ENCODE assay signal across 24 cellular contexts in genomic region chr1:9424278-9424677, GRCh38.
"Had no signal": no experiment of that assay in that cellular context is flagged by ENCODE, and none has a peak within 500 bp of the region (broad histone marks: within the 10 kb centered on the region; RNA-seq: fewer than 3 reads in every experiment).

No MANE protein-coding gene starts in this region.

- H3K9ac ChIP-seq: neural progenitor cell had no signal

- H3K4me2 ChIP-seq: hepatocyte, neural progenitor cell had no signal

- H3K36me3 Mint-ChIP-seq: neural progenitor cell; stimulated activated memory B cell treated with anti-CD40 and anti-IgM and Interleukin-4, amounts not matched to agents 10 μg/mL and 1 μg/mL and 100 μg/mL, for 72 hours had no signal

- H3K79me2 ChIP-seq: hepatocyte had no signal

- H3K27ac Mint-ChIP-seq: dendritic cell treated with granulocyte-macrophage colony-stimulating factor and Interleukin-4, amounts not matched to agents 40 ng/mL and 50 ng/mL, for 4 days; neural progenitor cell; progenitor cell of endocrine pancreas; stimulated activated naive CD8-positive, alpha-beta T cell treated with anti-CD3 and anti-CD28 coated beads, Interleukin-15, Interleukin-2, amounts not matched to agents 100 ng/mL and 50 ng/mL, for 24 hours had no signal

- H3K4me3 Mint-ChIP-seq: dendritic cell treated with granulocyte-macrophage colony-stimulating factor and Interleukin-4, amounts not matched to agents 40 ng/mL and 50 ng/mL, for 4 days; neural progenitor cell; stimulated activated memory B cell treated with anti-CD40 and anti-IgM and Interleukin-4, amounts not matched to agents 10 μg/mL and 1 μg/mL and 100 μg/mL, for 72 hours; stimulated activated naive CD8-positive, alpha-beta T cell treated with anti-CD3 and anti-CD28 coated beads, Interleukin-15, Interleukin-2, amounts not matched to agents 100 ng/mL and 50 ng/mL, for 24 hours had no signal

- DNase-seq: cerebellar nuclear complex; esophagus squamous epithelium; foreskin fibroblast; head of caudate nucleus; left colon; mesendoderm; naive thymus-derived CD8-positive, alpha-beta T cell; nucleus accumbens; pancreas; right cardiac atrium; spleen; stimulated activated CD4-positive, alpha-beta T cell treated with anti-CD3 and anti-CD28 coated beads, Interleukin-15, amount 100 ng/mL, for 24 hours; stimulated activated CD4-positive, alpha-beta T cell treated with anti-CD3 and anti-CD28 coated beads, Interleukin-1b, Interleukin-23, amount 100 ng/mL, for 48 hours; stimulated activated CD4-positive, alpha-beta T cell treated with anti-CD3 and anti-CD28 coated beads, Interleukin-4, amount 100 ng/mL, for 24 hours; substantia nigra; transverse colon had no signal

- H3K9me3 ChIP-seq: esophagus squamous epithelium, gastroesophageal sphincter, pancreas, spleen, thoracic aorta, transverse colon had no signal

- H3K27me3 Mint-ChIP-seq: stimulated activated memory B cell treated with anti-CD40 and anti-IgM and Interleukin-4, amounts not matched to agents 10 μg/mL and 1 μg/mL and 100 μg/mL, for 72 hours had no signal

- H3K27ac ChIP-seq: esophagus squamous epithelium, gastroesophageal sphincter, hepatocyte, neural progenitor cell, pancreas, transverse colon had no signal

- H3K27me3 ChIP-seq: esophagus squamous epithelium, gastroesophageal sphincter, hepatocyte, neural progenitor cell, pancreas, transverse colon had no signal

- H2AFZ ChIP-seq: hepatocyte, neural progenitor cell had no signal

- H3K36me3 ChIP-seq: esophagus squamous epithelium, gastroesophageal sphincter, neural progenitor cell, pancreas, spleen, thoracic aorta, transverse colon had no signal

- H3K4me3 ChIP-seq: esophagus squamous epithelium, gastroesophageal sphincter, hepatocyte, neural progenitor cell, pancreas, spleen, thoracic aorta, transverse colon had no signal

- H3K9me3 Mint-ChIP-seq: dendritic cell treated with granulocyte-macrophage colony-stimulating factor and Interleukin-4, amounts not matched to agents 40 ng/mL and 50 ng/mL, for 4 days; naive thymus-derived CD8-positive, alpha-beta T cell; stimulated activated memory B cell treated with anti-CD40 and anti-IgM and Interleukin-4, amounts not matched to agents 10 μg/mL and 1 μg/mL and 100 μg/mL, for 72 hours; stimulated activated naive CD8-positive, alpha-beta T cell treated with anti-CD3 and anti-CD28 coated beads, Interleukin-15, Interleukin-2, amounts not matched to agents 100 ng/mL and 50 ng/mL, for 24 hours had no signal

- ATAC-seq: gastroesophageal sphincter; left colon; naive thymus-derived CD8-positive, alpha-beta T cell; pancreas; right cardiac atrium; stimulated activated memory B cell treated with anti-CD40 and anti-IgM and Interleukin-4, amounts not matched to agents 10 μg/mL and 1 μg/mL and 100 μg/mL, for 72 hours had no signal
